Comparison of ENCODE assay signal across 18 cellular contexts in the genomic region with DNA sequence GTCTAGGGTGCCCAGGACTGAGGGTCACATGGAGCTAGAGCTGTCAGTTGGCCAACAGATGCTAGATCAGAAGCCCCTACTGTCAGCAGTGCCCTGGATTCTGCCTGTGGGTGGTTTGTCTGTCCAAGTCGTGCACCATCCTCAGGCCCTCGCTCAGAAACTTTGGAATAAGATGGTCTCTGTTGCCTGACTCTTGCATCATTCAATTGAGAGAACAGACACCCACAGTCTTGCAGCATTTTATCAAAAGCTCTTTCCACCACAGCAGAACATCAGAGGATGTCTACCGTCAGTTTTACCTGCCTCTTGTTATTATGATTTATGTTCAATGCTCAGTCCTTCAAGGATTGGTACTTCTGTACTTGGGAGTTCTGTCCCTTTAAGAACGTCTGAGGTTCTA. TPM values are rescaled to one million over a fixed set of nuclear protein-coding genes. Genes with fewer than 3 reads are reported as not detected.
"Had no signal": no experiment of that assay in that cellular context is flagged by ENCODE, and none has a peak within 500 bp of the region (broad histone marks: within the 10 kb centered on the region; RNA-seq: fewer than 3 reads in every experiment).

No MANE protein-coding gene starts in this region.

- H3K27ac Mint-ChIP-seq: IgD-negative memory B cell had no signal

- H3K9me3 Mint-ChIP-seq: IgD-negative memory B cell had no signal

- H3K4me3 Mint-ChIP-seq: IgD-negative memory B cell had no signal

- H3K4me1 Mint-ChIP-seq: IgD-negative memory B cell had no signal

- H3K36me3 Mint-ChIP-seq: IgD-negative memory B cell had no signal

- DNase-seq: KBM-7, NCI-H1092, NCI-H1105 treated with DMSO at 0.1 percent for 48 hours, NCI-H1417 treated with DMSO at 0.1 percent for 48 hours, NCI-H146, NCI-H1694 treated with DMSO at 0.1 percent for 48 hours, NCI-H1930, NCI-H2081, NCI-H2107, NCI-H2227 treated with DMSO at 0.1 percent for 48 hours, NCI-H524, NCI-H526 treated with DMSO at 0.1 percent for 48 hours, NCI-H748 treated with DMSO at 0.1 percent for 48 hours, PC-9, Peyer's patch, SHP77 treated with DMSO at 0.1 percent for 48 hours, SJCRH30 had no signal

RNA-seq across cellular contexts. Expression of gene AQP9, which starts 4.6 kb away (rescaled TPM):
- polyA plus RNA-seq: IgD-negative memory B cell had no signal
